8 cellular contexts compared by ENCODE assay signal in the genomic region with DNA sequence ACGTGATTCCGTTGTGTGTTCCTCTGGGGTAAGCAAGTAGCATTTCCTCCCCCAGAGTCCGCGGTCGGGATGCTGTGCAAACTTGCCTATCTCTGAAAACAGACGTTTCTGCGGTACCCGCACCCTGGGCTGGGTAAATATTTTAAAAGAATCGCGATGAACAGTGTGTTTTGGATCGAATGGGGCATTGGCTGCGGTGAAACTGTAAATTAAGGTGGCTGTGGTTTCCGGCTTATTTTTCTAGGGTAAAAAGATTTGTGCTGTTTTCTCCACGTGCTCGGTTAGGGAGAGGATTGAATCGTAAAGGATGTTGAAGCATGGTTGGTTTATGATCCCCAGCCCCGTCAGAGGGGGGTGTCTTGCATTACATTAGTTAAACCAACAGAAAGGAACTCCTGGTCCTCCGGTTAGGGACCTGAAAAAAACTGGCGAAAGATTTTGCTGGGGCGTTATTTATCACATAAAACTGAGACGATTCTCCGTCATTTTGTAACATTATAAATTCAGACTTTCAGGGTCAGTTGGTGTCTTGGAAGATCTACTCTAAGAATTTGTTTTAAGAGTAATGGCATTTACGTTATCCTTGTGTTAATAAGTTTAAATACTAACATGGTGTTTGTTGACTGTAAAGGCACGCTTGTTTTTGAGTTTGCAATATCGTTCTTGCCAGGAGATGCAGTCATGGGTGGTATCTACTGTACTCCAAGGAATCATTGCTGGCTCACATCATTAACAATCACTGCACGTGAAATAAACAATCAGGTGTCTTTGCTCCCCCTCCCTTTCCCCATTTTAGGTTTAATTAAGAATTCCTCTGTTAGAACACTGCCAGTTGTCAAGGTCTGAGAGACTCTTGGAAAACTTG. TPM values are rescaled to one million over a fixed set of nuclear protein-coding genes. Genes with fewer than 3 reads are reported as not detected.
DNase-seq lines count a peak whose midpoint lies in the region; ATAC-seq and TF ChIP-seq lines count a peak whose summit lies in the region.

No MANE protein-coding gene starts in this region.

- H3K4me2 ChIP-seq in DND-41 (ENCODE audit: insufficient read depth, low read length) = peak overlapping the region; percentile 70

- peaks cover 11% of the 10 kb centered on the region for H3K36me3 ChIP-seq in DND-41 (ENCODE audit: insufficient read depth, low read length)
- H3K36me3 ChIP-seq in left lung = no peaks in the 10 kb centered on the region
- H3K36me3 ChIP-seq in vagina = no peaks in the 10 kb centered on the region

- ATAC-seq in DND-41 (ENCODE audit: insufficient read depth, low read depth) (peak; percentile 73), HG02852 (IDR thresholded peaks at IDR 0.05; ENCODE audit: unreplicated experiment) (peak; percentile 22), left lung (peak; percentile 1), HG03097 (IDR thresholded peaks at IDR 0.05; ENCODE audit: low FRiP score, unreplicated experiment) (no peak)

- H3K4me3 ChIP-seq in DND-41 (ENCODE audit: low read depth in 1 of 2, low read length in 2 of 2) (peak overlapping the region; percentile 40 to 78; a peak in 3 of 4 replicates), left lung (peak overlapping the region; percentile 44 to 46), vagina (peak overlapping the region; percentile 40 to 56)

- no peak for TF ChIP-seq POLR2A in vagina (IDR thresholded peaks at IDR 0.05)

- peaks cover 56% of the 10 kb centered on the region for H3K4me1 ChIP-seq in DND-41 (ENCODE audit: insufficient read depth, low read length)
- H3K4me1 ChIP-seq in left lung = peaks cover 9% of the 10 kb centered on the region in 2 donors
- peaks cover 16% of the 10 kb centered on the region for H3K4me1 ChIP-seq in vagina

- H4K20me1 ChIP-seq in DND-41 (ENCODE audit: insufficient read depth, low read length) = no peaks in the 10 kb centered on the region; the same call in 1 of the 2 replicates

- peak; percentile 63 for TF ChIP-seq CTCF in DND-41 (IDR thresholded peaks at IDR 0.05; ENCODE audit: borderline replicate concordance, extremely low read depth, low read length, poor library complexity, severe bottlenecking)
- no peak for TF ChIP-seq CTCF in left lung (IDR thresholded peaks at IDR 0.05)
- no peak for TF ChIP-seq CTCF in vagina (IDR thresholded peaks at IDR 0.05)

- DNase-seq in DND-41 (peak; percentile 89), left lung (no peak), vagina (ENCODE audit: extremely low spot score in 2 of 2) (no peak), MV-4-11 (lab: John Stamatoyannopoulos, UW) (no peak), G401 (ENCODE audit: low spot score) (no peak)

- intact Hi-C loops in left lung (cut with DNase I) (no loop called here), vagina (cut with DNase I) (no loop called here)

- in situ Hi-C loops in G401 (cut with HindIII; ENCODE audit: low sequenced_read_pairs) = no loop called here

- H3K79me2 ChIP-seq in DND-41 (ENCODE audit: insufficient read depth, low read length) = peaks cover 75% of the 10 kb centered on the region

- peak overlapping the region; percentile 90 for H3K27ac ChIP-seq in DND-41 (ENCODE audit: low read length)
- H3K27ac ChIP-seq in angular gyrus (ENCODE audit: low read depth, low read length) = peak overlapping the region; percentile 88
- no peak overlapping the region for H3K27ac ChIP-seq in left lung
- no peak overlapping the region for H3K27ac ChIP-seq in vagina

- H3K27me3 ChIP-seq in DND-41 (ENCODE audit: insufficient read depth, low read length, poor library complexity) (no peaks in the 10 kb centered on the region), left lung (peaks cover 36 to 43% of the 10 kb centered on the region in 2 donors), vagina (no peaks in the 10 kb centered on the region)

- H3K9me3 ChIP-seq in DND-41 (ENCODE audit: insufficient read depth, low read length, severe bottlenecking) (no peaks in the 10 kb centered on the region), left lung (no peaks in the 10 kb centered on the region), vagina (no peaks in the 10 kb centered on the region)

- H2AFZ ChIP-seq in DND-41 (ENCODE audit: low read depth, low read length) = peak overlapping the region; percentile 84

- H3K9ac ChIP-seq in DND-41 (ENCODE audit: low read depth, low read length) = peak overlapping the region; percentile 74

RNA-seq across cellular contexts. Expression of gene HHIP, which starts 1.4 kb away (rescaled TPM):
- total RNA-seq in left lung = 10 to 100 TPM; 50.1 to 59.8 TPM
- 0.25 TPM for total RNA-seq in vagina
- 0.07 and 1.5 TPM in 2 replicates for total RNA-seq in G401 (2014; rRNA removed; shearing (Covaris generic))

Comparison
In these comparisons a context has a peak if more than half of its experiments do, and no peak if none do; other contexts are left out.
1. H3K27ac ChIP-seq: peak in DND-41 (single experiment) and angular gyrus (single experiment); none in left lung (0 of 2) and vagina (single experiment).
2. RNA of gene HHIP, which starts 1.4 kb away (total RNA-seq): 50.1 to 59.8 TPM in left lung; 0.25 TPM in vagina (single experiment) and 0.07 to 1.5 TPM in G401; every median in the first group is over 10 times any median in the second.
3. Peak in every context shown above with its lines, with median percentiles within 50 percentile points of each other: H3K4me3 ChIP-seq.